ENCODE assay signal across 11 cellular contexts in genomic region chr6:13764996-13765395, GRCh38.
"Had no signal": no experiment of that assay in that cellular context is flagged by ENCODE, and none has a peak within 500 bp of the region (broad histone marks: within the 10 kb centered on the region; RNA-seq: fewer than 3 reads in every experiment).

No MANE protein-coding gene starts in this region.

- H3K27me3 Mint-ChIP-seq: activated T-helper 17 cell treated with anti-CD3 and anti-CD28 coated beads, Interleukin-2, amount 50 U/mL, for 72 hours; stimulated activated naive CD8-positive, alpha-beta T cell treated with anti-CD3 and anti-CD28 coated beads, Interleukin-15, amount 100 ng/mL, for 72 hours had no signal

- H3K9me3 Mint-ChIP-seq: activated naive CD4-positive, alpha-beta T cell treated with anti-CD3 and anti-CD28 coated beads, Interleukin-2, amount 10 ng/mL, durations not matched to agents 7 days and 5 days; activated T-helper 17 cell treated with anti-CD3 and anti-CD28 coated beads, Interleukin-2, amount 50 U/mL, for 72 hours; immature natural killer cell had no signal

- ATAC-seq: activated T-helper 17 cell treated with anti-CD3 and anti-CD28 coated beads, Interleukin-2, amount 50 U/mL, for 72 hours; heart left ventricle; right cardiac atrium; stimulated activated naive CD8-positive, alpha-beta T cell treated with anti-CD3 and anti-CD28 coated beads, Interleukin-15, amount 100 ng/mL, for 72 hours had no signal

- H3K4me3 Mint-ChIP-seq: activated naive CD4-positive, alpha-beta T cell treated with anti-CD3 and anti-CD28 coated beads, Interleukin-2, amount 10 ng/mL, durations not matched to agents 7 days and 5 days; immature natural killer cell; stimulated activated naive CD8-positive, alpha-beta T cell treated with anti-CD3 and anti-CD28 coated beads, Interleukin-15, amount 100 ng/mL, for 72 hours had no signal

- H3K27ac Mint-ChIP-seq: activated naive CD4-positive, alpha-beta T cell treated with anti-CD3 and anti-CD28 coated beads, Interleukin-2, amount 10 ng/mL, durations not matched to agents 7 days and 5 days; activated T-helper 17 cell treated with anti-CD3 and anti-CD28 coated beads, Interleukin-2, amount 50 U/mL, for 72 hours; immature natural killer cell; progenitor cell of endocrine pancreas had no signal

- DNase-seq: activated CD4-positive, CD25-positive, alpha-beta regulatory T cell treated with anti-CD3 and anti-CD28 coated beads, Interleukin-2, amount 50 U/mL, for 72 hours; activated naive CD4-positive, alpha-beta T cell treated with anti-CD3 and anti-CD28 coated beads, Interleukin-2, amount 10 ng/mL, durations not matched to agents 7 days and 5 days; activated T-cell treated with anti-CD3 and anti-CD28 coated beads for 4 hours; heart left ventricle; immature natural killer cell; mesendoderm; right cardiac atrium; stimulated activated naive CD8-positive, alpha-beta T cell treated with anti-CD3 and anti-CD28 coated beads, Interleukin-15, amount 100 ng/mL, for 72 hours; testis had no signal
